In genomic region chr2:196591621-196592022, GRCh38 we compare ENCODE assay signal across 11 cellular contexts. TPM values are rescaled to one million over a fixed set of nuclear protein-coding genes. Genes with fewer than 3 reads are reported as not detected.
DNase-seq lines count a peak whose midpoint lies in the region; TF ChIP-seq lines count a peak whose summit lies in the region.
"Had no signal": no experiment of that assay in that cellular context is flagged by ENCODE, and none has a peak within 500 bp of the region (broad histone marks: within the 10 kb centered on the region; RNA-seq: fewer than 3 reads in every experiment).

No MANE protein-coding gene starts in this region.

- H3K4me3 ChIP-seq in neuron (ENCODE audit: low read length) (peak overlapping the region; percentile 63), A673 (ENCODE audit: low read depth, low read length, poor library complexity, severe bottlenecking) (no peak overlapping the region)

- no peaks in the 10 kb centered on the region for H3K27me3 ChIP-seq in neuron (ENCODE audit: insufficient read depth, low read length)
- H3K27me3 ChIP-seq in A673 (replicated peaks; ENCODE audit: insufficient read depth, low read depth, low read length, poor library complexity) = peaks cover 18% of the 10 kb centered on the region
- H3K27me3 ChIP-seq: Peyer's patch had no signal

- DNase-seq in activated T-cell treated with anti-CD3 and anti-CD28 coated beads, Interleukin-2, amount 50 U/mL, for 24 hours = no peak
- no peak for DNase-seq in activated T-cell treated with anti-CD3 and anti-CD28 coated beads, Interleukin-2, amount 50 U/mL, for 1 hour
- DNase-seq in NCI-H1930 (lab: John Stamatoyannopoulos, UW) (peak; percentile 23 to 43), COLO668 (lab: John Stamatoyannopoulos, UW; ENCODE audit: unreplicated experiment) (no peak), A673 (ENCODE audit: low spot score) (no peak), amniotic stem cell (lab: John Stamatoyannopoulos, UW) (no peak)
- DNase-seq: Peyer's patch; stimulated activated naive CD8-positive, alpha-beta T cell treated with anti-CD3 and anti-CD28 coated beads, Interleukin-15, amount 100 ng/mL, for 72 hours had no signal

- peak overlapping the region; percentile 77 for H3K4me3 Mint-ChIP-seq in activated T-cell treated with anti-CD3 and anti-CD28 coated beads, Interleukin-2, amount 50 U/mL, for 24 hours
- peak overlapping the region; percentile 91 to 98 (median 96) for H3K4me3 Mint-ChIP-seq in brain

- TF ChIP-seq CTCF in brain (conservative IDR thresholded peaks at IDR 0.05) (no peak), A673 (conservative IDR thresholded peaks at IDR 0.05; ENCODE audit: low read depth, low read length) (no peak)

- no peak overlapping the region for H3K27ac Mint-ChIP-seq in activated T-cell treated with anti-CD3 and anti-CD28 coated beads, Interleukin-2, amount 50 U/mL, for 24 hours
- H3K27ac Mint-ChIP-seq in brain = peak overlapping the region; percentile 88 to 99 (median 96)
- H3K27ac Mint-ChIP-seq: activated CD4-positive, alpha-beta T cell treated with anti-CD3 and anti-CD28 coated beads for 36 hours; stimulated activated naive CD8-positive, alpha-beta T cell treated with anti-CD3 and anti-CD28 coated beads, Interleukin-15, amount 100 ng/mL, for 72 hours had no signal

- H3K4me1 Mint-ChIP-seq in activated T-cell treated with anti-CD3 and anti-CD28 coated beads, Interleukin-2, amount 50 U/mL, for 24 hours (ENCODE audit: low read depth) = peaks cover 11% of the 10 kb centered on the region
- H3K4me1 Mint-ChIP-seq in brain = peaks cover 46% of the 10 kb centered on the region

- peaks cover 27% of the 10 kb centered on the region for H3K4me1 ChIP-seq in neuron (ENCODE audit: insufficient read depth, low read length)
- no peaks in the 10 kb centered on the region for H3K4me1 ChIP-seq in A673 (ENCODE audit: insufficient read depth, low read length, poor library complexity, severe bottlenecking)

- H3K27ac ChIP-seq in A673 (ENCODE audit: low read depth, low read length, poor library complexity, severe bottlenecking) = no peak overlapping the region
- H3K27ac ChIP-seq: Peyer's patch had no signal

- CTCF ChIA-PET in A673 (lab: Charles Lee) = no interaction called here

- POLR2A ChIA-PET in A673 (lab: Charles Lee; ENCODE audit: low non-redundant PET) = no interaction called here

- no peaks in the 10 kb centered on the region for H3K36me3 Mint-ChIP-seq in activated T-cell treated with anti-CD3 and anti-CD28 coated beads, Interleukin-2, amount 50 U/mL, for 24 hours (ENCODE audit: low read depth)
- H3K36me3 Mint-ChIP-seq in brain = no peaks in the 10 kb centered on the region

- peaks cover 3% of the 10 kb centered on the region for H3K9me3 Mint-ChIP-seq in activated T-cell treated with anti-CD3 and anti-CD28 coated beads, Interleukin-2, amount 50 U/mL, for 24 hours
- H3K9me3 Mint-ChIP-seq in brain = no peaks in the 10 kb centered on the region
- H3K9me3 Mint-ChIP-seq: stimulated activated naive CD8-positive, alpha-beta T cell treated with anti-CD3 and anti-CD28 coated beads, Interleukin-15, amount 100 ng/mL, for 72 hours had no signal

- no TSS peak for BruUV-seq in A673 (replicated peaks; lab: Mats Ljungman, UMichigan)

- H2AFZ ChIP-seq in neuron (ENCODE audit: low read depth, low read length) = peak overlapping the region; percentile 20

- peaks cover 79% of the 10 kb centered on the region for H3K27me3 Mint-ChIP-seq in activated T-cell treated with anti-CD3 and anti-CD28 coated beads, Interleukin-2, amount 50 U/mL, for 24 hours
- peaks cover 23% of the 10 kb centered on the region for H3K27me3 Mint-ChIP-seq in brain

- H3K36me3 ChIP-seq in neuron (ENCODE audit: insufficient read depth, low read length) (no peaks in the 10 kb centered on the region), A673 (ENCODE audit: insufficient read depth, low read length, poor library complexity, severe bottlenecking) (no peaks in the 10 kb centered on the region)
- H3K36me3 ChIP-seq: Peyer's patch had no signal

- no peaks in the 10 kb centered on the region for H3K9me3 ChIP-seq in neuron (ENCODE audit: low read length)
- H3K9me3 ChIP-seq in A673 (ENCODE audit: low read depth, low read length, poor library complexity, severe bottlenecking) = no peaks in the 10 kb centered on the region
- H3K9me3 ChIP-seq: Peyer's patch had no signal

- intact Hi-C loops in A673 (cut with micrococcal nuclease; ENCODE audit: unreplicated experiment) = no loop called here

RNA-seq across cellular contexts. Expression of gene HECW2, which starts 1.7 kb away (rescaled TPM):
- 4.1 TPM for polyA plus RNA-seq in brain (ENCODE audit: insufficient read depth, low read depth, low replicate concordance)
- total RNA-seq in A673 (2021) = 1.7 and 1.9 TPM in 2 replicates

RNA-seq across cellular contexts. Expression of gene CCDC150, which starts 47.9 kb away (rescaled TPM):
- 1.2 TPM for polyA plus RNA-seq in brain (ENCODE audit: insufficient read depth, low read depth, low replicate concordance)
- total RNA-seq in A673 (2021) = 28.0 and 38.0 TPM in 2 replicates

Comparison
In these comparisons a context has a peak if more than half of its experiments do, and no peak if none do; other contexts are left out.
1. DNase-seq: peak in NCI-H1930 (2 of 2); none in activated T-cell treated with anti-CD3 and anti-CD28 coated beads, Interleukin-2, amount 50 U/mL, for 24 hours (single experiment), activated T-cell treated with anti-CD3 and anti-CD28 coated beads, Interleukin-2, amount 50 U/mL, for 1 hour (single experiment), COLO668 (single experiment), A673 (single experiment) and amniotic stem cell (single experiment).